In genomic region chr10:114261116-114261515, GRCh38 we compare ENCODE assay signal across 14 cellular contexts. TPM values are rescaled to one million over a fixed set of nuclear protein-coding genes. Genes with fewer than 3 reads are reported as not detected.
DNase-seq lines count a peak whose midpoint lies in the region; ATAC-seq, FAIRE-seq and TF ChIP-seq lines count a peak whose summit lies in the region.
"Had no signal": no experiment of that assay in that cellular context is flagged by ENCODE, and none has a peak within 500 bp of the region (broad histone marks: within the 10 kb centered on the region; RNA-seq: fewer than 3 reads in every experiment).

No MANE protein-coding gene starts in this region.

- no peaks in the 10 kb centered on the region for H3K36me3 ChIP-seq in A673 (ENCODE audit: insufficient read depth, low read length, poor library complexity, severe bottlenecking)
- H3K36me3 ChIP-seq: ascending aorta had no signal

- CTCF ChIA-PET in AG04449 (lab: Yijun Ruan, JAX) (no interaction called here), A673 (lab: Charles Lee) (no interaction called here)

- DNase-seq in AG04449 (ENCODE audit: low read depth, low spot score) = peak; percentile 31
- peak; percentile 81 for DNase-seq in RCC 7860 (ENCODE audit: low spot score)
- DNase-seq in glomerular visceral epithelial cell (ENCODE audit: extremely low spot score) = peak; percentile 83
- no peak for DNase-seq in A673 (ENCODE audit: low spot score)
- no peak for DNase-seq in activated gamma-delta T cell (lab: John Stamatoyannopoulos, UW)
- DNase-seq in coronary artery (ENCODE audit: low spot score) = no peak
- DNase-seq in erythroblast (lab: John Stamatoyannopoulos, UW) = no peak
- DNase-seq: activated T-cell treated with anti-CD3 and anti-CD28 coated beads, Interleukin-2, amount 50 U/mL, for 4 hours; nucleus accumbens; stimulated activated CD8-positive, alpha-beta memory T cell treated with anti-CD3 and anti-CD28 coated beads, Interleukin-4, amount 100 ng/mL, for 48 hours; T-cell had no signal

- peak; percentile 61 for FAIRE-seq in RCC 7860 (lab: Jason Lieb, UNC)

- ATAC-seq in GM19351 (IDR thresholded peaks at IDR 0.05; ENCODE audit: unreplicated experiment) = peak; percentile 72
- ATAC-seq: activated T-cell treated with anti-CD3 and anti-CD28 coated beads, Interleukin-2, amount 50 U/mL, for 4 hours; T-cell had no signal

- no peaks in the 10 kb centered on the region for H3K9me3 ChIP-seq in A673 (ENCODE audit: low read depth, low read length, poor library complexity, severe bottlenecking)
- H3K9me3 ChIP-seq: ascending aorta had no signal

- H3K27ac ChIP-seq in A673 (ENCODE audit: low read depth, low read length, poor library complexity, severe bottlenecking) (no peak overlapping the region), coronary artery (peak overlapping the region in 1 of 2 donors; percentile 3)
- H3K27ac ChIP-seq: ascending aorta had no signal

- intact Hi-C loops in A673 (cut with micrococcal nuclease; ENCODE audit: unreplicated experiment) = no loop called here

- POLR2A ChIA-PET in AG04449 (lab: Yijun Ruan, JAX) (no interaction called here), A673 (lab: Charles Lee; ENCODE audit: low non-redundant PET) (no interaction called here)

- no TSS peak for BruUV-seq in A673 (replicated peaks; lab: Mats Ljungman, UMichigan)

- H3K4me1 ChIP-seq in A673 (ENCODE audit: insufficient read depth, low read length, poor library complexity, severe bottlenecking) = no peaks in the 10 kb centered on the region
- H3K4me1 ChIP-seq: ascending aorta had no signal

- TF ChIP-seq POLR2A in erythroblast (IDR thresholded peaks at IDR 0.05; ENCODE audit: low read length) = no peak

- H3K27me3 ChIP-seq in A673 (replicated peaks; ENCODE audit: insufficient read depth, low read depth, low read length, poor library complexity) = no peaks in the 10 kb centered on the region
- H3K27me3 ChIP-seq: ascending aorta had no signal

- H3K4me3 ChIP-seq in AG04449 (ENCODE audit: low read depth, low read length) (no peak overlapping the region), A673 (ENCODE audit: low read depth, low read length, poor library complexity, severe bottlenecking) (no peak overlapping the region), coronary artery (no peak overlapping the region)
- H3K4me3 ChIP-seq: ascending aorta, lung had no signal

- TF ChIP-seq CTCF in AG04449 (IDR thresholded peaks at IDR 0.05; ENCODE audit: insufficient read depth, low read length, missing control alignments) (no peak), A673 (conservative IDR thresholded peaks at IDR 0.05; ENCODE audit: low read depth, low read length) (no peak), coronary artery (IDR thresholded peaks at IDR 0.05) (no peak)

RNA-seq across cellular contexts. Expression of gene VWA2, which starts 22.1 kb away (rescaled TPM):
- not detected in 2 replicates for total RNA-seq in A673 (2021)
- total RNA-seq: activated T-cell treated with anti-CD3 and anti-CD28 coated beads, Interleukin-2, amount 50 U/mL, for 4 hours; ascending aorta; T-cell had no signal

Comparison
In these comparisons a context has a peak if more than half of its experiments do, and no peak if none do; other contexts are left out.
1. DNase-seq: peak in AG04449 (single experiment), RCC 7860 (single experiment) and glomerular visceral epithelial cell (single experiment); none in A673 (single experiment), activated gamma-delta T cell (single experiment), coronary artery (single experiment) and erythroblast (0 of 2).